In the genomic region with DNA sequence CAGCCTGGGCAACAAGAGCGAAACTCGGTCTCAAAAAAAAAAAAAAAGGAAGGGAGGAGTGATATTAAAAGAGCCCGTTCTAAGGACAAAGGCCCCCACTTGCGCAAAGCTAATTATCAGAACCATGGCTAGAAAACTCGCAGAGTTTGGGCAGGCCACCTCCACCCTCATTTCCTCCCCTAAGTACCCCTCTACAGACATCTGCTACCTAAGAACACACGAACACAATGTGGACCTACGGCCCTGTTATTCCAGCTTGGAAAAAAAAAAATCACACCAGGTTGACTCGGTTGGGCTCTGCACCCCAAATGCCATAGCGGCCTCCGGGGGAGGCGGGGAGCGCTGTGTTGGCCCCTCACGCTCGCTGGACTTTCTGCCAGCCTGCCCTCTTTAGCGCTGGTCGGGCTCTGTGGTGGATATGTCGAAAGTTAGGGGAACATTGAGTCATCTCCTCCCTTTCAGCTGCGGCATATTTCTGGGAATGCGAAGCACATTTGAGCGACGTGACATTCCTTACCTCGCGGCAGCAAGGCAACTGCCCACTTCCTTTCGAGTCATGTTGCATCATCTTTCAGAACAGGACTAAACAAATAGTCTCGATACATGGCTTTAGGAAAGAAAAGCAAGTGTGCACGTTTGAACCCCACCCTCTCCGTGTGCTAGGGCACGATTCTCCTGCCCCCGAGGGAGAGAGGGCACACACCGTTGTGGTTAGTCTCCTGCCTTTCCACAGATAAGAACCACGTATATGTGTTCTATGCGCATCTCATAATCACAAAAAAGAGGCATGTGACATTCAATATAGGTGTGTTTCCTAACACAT, we compare ENCODE assay signal across 1 cellular context.
TF ChIP-seq lines count a peak whose summit lies in the region.

No MANE protein-coding gene starts in this region.

TF ChIP-seq in K562, 482 proteins besides CTCF, POLR2A, EP300 and RAD21 (continued from another document and continues in another):
- TF ChIP-seq, protein P1, sequence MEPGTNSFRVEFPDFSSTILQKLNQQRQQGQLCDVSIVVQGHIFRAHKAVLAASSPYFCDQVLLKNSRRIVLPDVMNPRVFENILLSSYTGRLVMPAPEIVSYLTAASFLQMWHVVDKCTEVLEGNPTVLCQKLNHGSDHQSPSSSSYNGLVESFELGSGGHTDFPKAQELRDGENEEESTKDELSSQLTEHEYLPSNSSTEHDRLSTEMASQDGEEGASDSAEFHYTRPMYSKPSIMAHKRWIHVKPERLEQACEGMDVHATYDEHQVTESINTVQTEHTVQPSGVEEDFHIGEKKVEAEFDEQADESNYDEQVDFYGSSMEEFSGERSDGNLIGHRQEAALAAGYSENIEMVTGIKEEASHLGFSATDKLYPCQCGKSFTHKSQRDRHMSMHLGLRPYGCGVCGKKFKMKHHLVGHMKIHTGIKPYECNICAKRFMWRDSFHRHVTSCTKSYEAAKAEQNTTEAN (CRISPR knock-in tag; IDR thresholded peaks at IDR 0.05) = no peak
- no peak for TF ChIP-seq STAG1 (CRISPR knock-in tag; IDR thresholded peaks at IDR 0.05; ENCODE audit: borderline replicate concordance)
- TF ChIP-seq ZNF583 (CRISPR knock-in tag; IDR thresholded peaks at IDR 0.05) = 0 out of 2 replicates have a peak, but pooled peaks have one; percentile 20
- peak; percentile 80; the same call in 1 of the 2 replicates for TF ChIP-seq RHOXF2B (CRISPR knock-in tag; conservative IDR thresholded peaks at IDR 0.05)
- TF ChIP-seq, protein P2, sequence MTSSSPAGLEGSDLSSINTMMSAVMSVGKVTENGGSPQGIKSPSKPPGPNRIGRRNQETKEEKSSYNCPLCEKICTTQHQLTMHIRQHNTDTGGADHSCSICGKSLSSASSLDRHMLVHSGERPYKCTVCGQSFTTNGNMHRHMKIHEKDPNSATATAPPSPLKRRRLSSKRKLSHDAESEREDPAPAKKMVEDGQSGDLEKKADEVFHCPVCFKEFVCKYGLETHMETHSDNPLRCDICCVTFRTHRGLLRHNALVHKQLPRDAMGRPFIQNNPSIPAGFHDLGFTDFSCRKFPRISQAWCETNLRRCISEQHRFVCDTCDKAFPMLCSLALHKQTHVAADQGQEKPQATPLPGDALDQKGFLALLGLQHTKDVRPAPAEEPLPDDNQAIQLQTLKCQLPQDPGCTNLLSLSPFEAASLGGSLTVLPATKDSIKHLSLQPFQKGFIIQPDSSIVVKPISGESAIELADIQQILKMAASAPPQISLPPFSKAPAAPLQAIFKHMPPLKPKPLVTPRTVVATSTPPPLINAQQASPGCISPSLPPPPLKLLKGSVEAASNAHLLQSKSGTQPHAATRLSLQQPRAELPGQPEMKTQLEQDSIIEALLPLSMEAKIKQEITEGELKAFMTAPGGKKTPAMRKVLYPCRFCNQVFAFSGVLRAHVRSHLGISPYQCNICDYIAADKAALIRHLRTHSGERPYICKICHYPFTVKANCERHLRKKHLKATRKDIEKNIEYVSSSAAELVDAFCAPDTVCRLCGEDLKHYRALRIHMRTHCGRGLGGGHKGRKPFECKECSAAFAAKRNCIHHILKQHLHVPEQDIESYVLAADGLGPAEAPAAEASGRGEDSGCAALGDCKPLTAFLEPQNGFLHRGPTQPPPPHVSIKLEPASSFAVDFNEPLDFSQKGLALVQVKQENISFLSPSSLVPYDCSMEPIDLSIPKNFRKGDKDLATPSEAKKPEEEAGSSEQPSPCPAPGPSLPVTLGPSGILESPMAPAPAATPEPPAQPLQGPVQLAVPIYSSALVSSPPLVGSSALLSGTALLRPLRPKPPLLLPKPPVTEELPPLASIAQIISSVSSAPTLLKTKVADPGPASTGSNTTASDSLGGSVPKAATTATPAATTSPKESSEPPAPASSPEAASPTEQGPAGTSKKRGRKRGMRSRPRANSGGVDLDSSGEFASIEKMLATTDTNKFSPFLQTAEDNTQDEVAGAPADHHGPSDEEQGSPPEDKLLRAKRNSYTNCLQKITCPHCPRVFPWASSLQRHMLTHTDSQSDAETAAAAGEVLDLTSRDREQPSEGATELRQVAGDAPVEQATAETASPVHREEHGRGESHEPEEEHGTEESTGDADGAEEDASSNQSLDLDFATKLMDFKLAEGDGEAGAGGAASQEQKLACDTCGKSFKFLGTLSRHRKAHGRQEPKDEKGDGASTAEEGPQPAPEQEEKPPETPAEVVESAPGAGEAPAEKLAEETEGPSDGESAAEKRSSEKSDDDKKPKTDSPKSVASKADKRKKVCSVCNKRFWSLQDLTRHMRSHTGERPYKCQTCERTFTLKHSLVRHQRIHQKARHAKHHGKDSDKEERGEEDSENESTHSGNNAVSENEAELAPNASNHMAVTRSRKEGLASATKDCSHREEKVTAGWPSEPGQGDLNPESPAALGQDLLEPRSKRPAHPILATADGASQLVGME (CRISPR knock-in tag; IDR thresholded peaks at IDR 0.05) = peak; percentile 91
- no peak for TF ChIP-seq TCF7L2 (IDR thresholded peaks at IDR 0.05; ENCODE audit: low read depth, low read length)
- TF ChIP-seq NBN (IDR thresholded peaks at IDR 0.05; ENCODE audit: low read depth) = peak; percentile 13; the same call in 1 of the 2 replicates
- TF ChIP-seq, protein P3, sequence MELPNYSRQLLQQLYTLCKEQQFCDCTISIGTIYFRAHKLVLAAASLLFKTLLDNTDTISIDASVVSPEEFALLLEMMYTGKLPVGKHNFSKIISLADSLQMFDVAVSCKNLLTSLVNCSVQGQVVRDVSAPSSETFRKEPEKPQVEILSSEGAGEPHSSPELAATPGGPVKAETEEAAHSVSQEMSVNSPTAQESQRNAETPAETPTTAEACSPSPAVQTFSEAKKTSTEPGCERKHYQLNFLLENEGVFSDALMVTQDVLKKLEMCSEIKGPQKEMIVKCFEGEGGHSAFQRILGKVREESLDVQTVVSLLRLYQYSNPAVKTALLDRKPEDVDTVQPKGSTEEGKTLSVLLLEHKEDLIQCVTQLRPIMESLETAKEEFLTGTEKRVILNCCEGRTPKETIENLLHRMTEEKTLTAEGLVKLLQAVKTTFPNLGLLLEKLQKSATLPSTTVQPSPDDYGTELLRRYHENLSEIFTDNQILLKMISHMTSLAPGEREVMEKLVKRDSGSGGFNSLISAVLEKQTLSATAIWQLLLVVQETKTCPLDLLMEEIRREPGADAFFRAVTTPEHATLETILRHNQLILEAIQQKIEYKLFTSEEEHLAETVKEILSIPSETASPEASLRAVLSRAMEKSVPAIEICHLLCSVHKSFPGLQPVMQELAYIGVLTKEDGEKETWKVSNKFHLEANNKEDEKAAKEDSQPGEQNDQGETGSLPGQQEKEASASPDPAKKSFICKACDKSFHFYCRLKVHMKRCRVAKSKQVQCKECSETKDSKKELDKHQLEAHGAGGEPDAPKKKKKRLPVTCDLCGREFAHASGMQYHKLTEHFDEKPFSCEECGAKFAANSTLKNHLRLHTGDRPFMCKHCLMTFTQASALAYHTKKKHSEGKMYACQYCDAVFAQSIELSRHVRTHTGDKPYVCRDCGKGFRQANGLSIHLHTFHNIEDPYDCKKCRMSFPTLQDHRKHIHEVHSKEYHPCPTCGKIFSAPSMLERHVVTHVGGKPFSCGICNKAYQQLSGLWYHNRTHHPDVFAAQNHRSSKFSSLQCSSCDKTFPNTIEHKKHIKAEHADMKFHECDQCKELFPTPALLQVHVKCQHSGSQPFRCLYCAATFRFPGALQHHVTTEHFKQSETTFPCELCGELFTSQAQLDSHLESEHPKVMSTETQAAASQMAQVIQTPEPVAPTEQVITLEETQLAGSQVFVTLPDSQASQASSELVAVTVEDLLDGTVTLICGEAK (IDR thresholded peaks at IDR 0.05) = 0 out of 2 replicates have a peak, but pooled peaks have one; percentile 34
- TF ChIP-seq, protein P3 (CRISPR knock-in tag; IDR thresholded peaks at IDR 0.05) = 0 out of 2 replicates have a peak, but pooled peaks have one; percentile 9
- TF ChIP-seq ATF7 (IDR thresholded peaks at IDR 0.05) = peak; percentile 92
- TF ChIP-seq, protein P4, sequence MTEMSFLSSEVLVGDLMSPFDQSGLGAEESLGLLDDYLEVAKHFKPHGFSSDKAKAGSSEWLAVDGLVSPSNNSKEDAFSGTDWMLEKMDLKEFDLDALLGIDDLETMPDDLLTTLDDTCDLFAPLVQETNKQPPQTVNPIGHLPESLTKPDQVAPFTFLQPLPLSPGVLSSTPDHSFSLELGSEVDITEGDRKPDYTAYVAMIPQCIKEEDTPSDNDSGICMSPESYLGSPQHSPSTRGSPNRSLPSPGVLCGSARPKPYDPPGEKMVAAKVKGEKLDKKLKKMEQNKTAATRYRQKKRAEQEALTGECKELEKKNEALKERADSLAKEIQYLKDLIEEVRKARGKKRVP (CRISPR knock-in tag; IDR thresholded peaks at IDR 0.05) = peak; percentile 98
- TF ChIP-seq KAT8 (IDR thresholded peaks at IDR 0.05; ENCODE audit: low read depth) = no peak
- TF ChIP-seq, protein P5, sequence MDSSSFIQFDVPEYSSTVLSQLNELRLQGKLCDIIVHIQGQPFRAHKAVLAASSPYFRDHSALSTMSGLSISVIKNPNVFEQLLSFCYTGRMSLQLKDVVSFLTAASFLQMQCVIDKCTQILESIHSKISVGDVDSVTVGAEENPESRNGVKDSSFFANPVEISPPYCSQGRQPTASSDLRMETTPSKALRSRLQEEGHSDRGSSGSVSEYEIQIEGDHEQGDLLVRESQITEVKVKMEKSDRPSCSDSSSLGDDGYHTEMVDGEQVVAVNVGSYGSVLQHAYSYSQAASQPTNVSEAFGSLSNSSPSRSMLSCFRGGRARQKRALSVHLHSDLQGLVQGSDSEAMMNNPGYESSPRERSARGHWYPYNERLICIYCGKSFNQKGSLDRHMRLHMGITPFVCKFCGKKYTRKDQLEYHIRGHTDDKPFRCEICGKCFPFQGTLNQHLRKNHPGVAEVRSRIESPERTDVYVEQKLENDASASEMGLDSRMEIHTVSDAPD (CRISPR knock-in tag; IDR thresholded peaks at IDR 0.05) = no peak
- no peak for TF ChIP-seq ZNF347 (CRISPR knock-in tag; IDR thresholded peaks at IDR 0.05; ENCODE audit: low read depth)
- TF ChIP-seq, protein P6, sequence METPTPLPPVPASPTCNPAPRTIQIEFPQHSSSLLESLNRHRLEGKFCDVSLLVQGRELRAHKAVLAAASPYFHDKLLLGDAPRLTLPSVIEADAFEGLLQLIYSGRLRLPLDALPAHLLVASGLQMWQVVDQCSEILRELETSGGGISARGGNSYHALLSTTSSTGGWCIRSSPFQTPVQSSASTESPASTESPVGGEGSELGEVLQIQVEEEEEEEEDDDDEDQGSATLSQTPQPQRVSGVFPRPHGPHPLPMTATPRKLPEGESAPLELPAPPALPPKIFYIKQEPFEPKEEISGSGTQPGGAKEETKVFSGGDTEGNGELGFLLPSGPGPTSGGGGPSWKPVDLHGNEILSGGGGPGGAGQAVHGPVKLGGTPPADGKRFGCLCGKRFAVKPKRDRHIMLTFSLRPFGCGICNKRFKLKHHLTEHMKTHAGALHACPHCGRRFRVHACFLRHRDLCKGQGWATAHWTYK (CRISPR knock-in tag; IDR thresholded peaks at IDR 0.05) = 0 out of 2 replicates have a peak, but pooled peaks have one; percentile 63
- peak; percentile 21; the same call in 1 of the 2 replicates for TF ChIP-seq BACH1 (tag; IDR thresholded peaks at IDR 0.05)
- TF ChIP-seq NCOA1 (IDR thresholded peaks at IDR 0.05; ENCODE audit: low read depth) = no peak
- peak; percentile 82 for TF ChIP-seq ZNF175 (CRISPR knock-in tag; IDR thresholded peaks at IDR 0.05; ENCODE audit: low read depth)
- TF ChIP-seq ZNF445 (CRISPR knock-in tag; IDR thresholded peaks at IDR 0.05; ENCODE audit: low read depth) = no peak
- TF ChIP-seq, protein P7, sequence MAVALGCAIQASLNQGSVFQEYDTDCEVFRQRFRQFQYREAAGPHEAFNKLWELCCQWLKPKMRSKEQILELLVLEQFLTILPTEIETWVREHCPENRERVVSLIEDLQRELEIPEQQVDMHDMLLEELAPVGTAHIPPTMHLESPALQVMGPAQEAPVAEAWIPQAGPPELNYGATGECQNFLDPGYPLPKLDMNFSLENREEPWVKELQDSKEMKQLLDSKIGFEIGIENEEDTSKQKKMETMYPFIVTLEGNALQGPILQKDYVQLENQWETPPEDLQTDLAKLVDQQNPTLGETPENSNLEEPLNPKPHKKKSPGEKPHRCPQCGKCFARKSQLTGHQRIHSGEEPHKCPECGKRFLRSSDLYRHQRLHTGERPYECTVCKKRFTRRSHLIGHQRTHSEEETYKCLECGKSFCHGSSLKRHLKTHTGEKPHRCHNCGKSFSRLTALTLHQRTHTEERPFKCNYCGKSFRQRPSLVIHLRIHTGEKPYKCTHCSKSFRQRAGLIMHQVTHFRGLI (CRISPR knock-in tag; IDR thresholded peaks at IDR 0.05) = 0 out of 2 replicates have a peak, but pooled peaks have one; percentile 41
- peak; percentile 45 for TF ChIP-seq NEUROD1 (IDR thresholded peaks at IDR 0.05; ENCODE audit: borderline replicate concordance, low read depth, low read length, partially characterized antibody)
- TF ChIP-seq, protein P8, sequence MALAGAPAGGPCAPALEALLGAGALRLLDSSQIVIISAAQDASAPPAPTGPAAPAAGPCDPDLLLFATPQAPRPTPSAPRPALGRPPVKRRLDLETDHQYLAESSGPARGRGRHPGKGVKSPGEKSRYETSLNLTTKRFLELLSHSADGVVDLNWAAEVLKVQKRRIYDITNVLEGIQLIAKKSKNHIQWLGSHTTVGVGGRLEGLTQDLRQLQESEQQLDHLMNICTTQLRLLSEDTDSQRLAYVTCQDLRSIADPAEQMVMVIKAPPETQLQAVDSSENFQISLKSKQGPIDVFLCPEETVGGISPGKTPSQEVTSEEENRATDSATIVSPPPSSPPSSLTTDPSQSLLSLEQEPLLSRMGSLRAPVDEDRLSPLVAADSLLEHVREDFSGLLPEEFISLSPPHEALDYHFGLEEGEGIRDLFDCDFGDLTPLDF (CRISPR knock-in tag; IDR thresholded peaks at IDR 0.05) = no peak
- TF ChIP-seq RFX7 (CRISPR knock-in tag; IDR thresholded peaks at IDR 0.05) = no peak
- TF ChIP-seq MTA3 (IDR thresholded peaks at IDR 0.05; ENCODE audit: borderline replicate concordance) = peak; percentile 43; the same call in 1 of the 2 replicates
- no peak; the same call in 1 of the 2 replicates for TF ChIP-seq ILF3 (IDR thresholded peaks at IDR 0.05; ENCODE audit: borderline replicate concordance)
- 0 out of 4 replicates have a peak, but pooled peaks of 1 of the 2 experiments have one; percentile 6 for TF ChIP-seq FOXK2 (conservative IDR thresholded peaks at IDR 0.05 in 1 of 2, IDR thresholded peaks at IDR 0.05 in 1 of 2; ENCODE audit: low read depth in 2 of 2)
